12 cellular contexts compared by ENCODE assay signal in genomic region chr10:84076047-84076388, GRCh38.
DNase-seq lines count a peak whose midpoint lies in the region; ATAC-seq, FAIRE-seq and TF ChIP-seq lines count a peak whose summit lies in the region.
"Had no signal": no experiment of that assay in that cellular context is flagged by ENCODE, and none has a peak within 500 bp of the region (broad histone marks: within the 10 kb centered on the region; RNA-seq: fewer than 3 reads in every experiment).

No MANE protein-coding gene starts in this region.

- no peaks in the 10 kb centered on the region for H4K20me1 ChIP-seq in astrocyte (ENCODE audit: insufficient read depth, low read length)

- H3K4me3 Mint-ChIP-seq in astrocyte (ENCODE audit: unreplicated experiment) (peak overlapping the region; percentile 2), glutamatergic neuron (ENCODE audit: unreplicated experiment) (no peak overlapping the region)
- H3K4me3 Mint-ChIP-seq in stimulated activated memory B cell treated with anti-CD40 and anti-IgM and Interleukin-4, amounts not matched to agents 10 μg/mL and 1 μg/mL and 100 μg/mL, for 72 hours = no peak overlapping the region

- H3K27me3 Mint-ChIP-seq in astrocyte (ENCODE audit: low read depth, unreplicated experiment) (no peaks in the 10 kb centered on the region), glutamatergic neuron (ENCODE audit: unreplicated experiment) (peaks cover 1% of the 10 kb centered on the region)
- H3K27me3 Mint-ChIP-seq in stimulated activated memory B cell treated with anti-CD40 and anti-IgM and Interleukin-4, amounts not matched to agents 10 μg/mL and 1 μg/mL and 100 μg/mL, for 72 hours = no peaks in the 10 kb centered on the region

- H3K4me1 ChIP-seq in astrocyte (ENCODE audit: insufficient read depth, low read length) (peaks cover 13% of the 10 kb centered on the region), heart right ventricle (peaks cover 0 to 10% (median 0%) of the 10 kb centered on the region in 9 donors)
- H3K4me1 ChIP-seq: Caco-2, testis had no signal

- 72 to 79% methylated on average over 1 of the region's 1 CpG for WGBS in heart right ventricle, 2 donors

- intact Hi-C loops in heart right ventricle (cut with DNase I) = no loop called here
- intact Hi-C loops in sciatic nerve (cut with DNase I) = no loop called here

- H3K9ac ChIP-seq in astrocyte (ENCODE audit: low read length) = peak overlapping the region; percentile 54

- no peaks in the 10 kb centered on the region for H3K79me2 ChIP-seq in astrocyte (ENCODE audit: insufficient read depth, low read length)

- no peak for TF ChIP-seq CTCF in astrocyte (IDR thresholded peaks at IDR 0.05; ENCODE audit: insufficient read depth, low read depth, low read length)
- TF ChIP-seq CTCF in heart right ventricle (IDR thresholded peaks at IDR 0.05) = no peak
- no peak for TF ChIP-seq CTCF in glutamatergic neuron (IDR thresholded peaks at IDR 0.05; ENCODE audit: partially characterized antibody, unreplicated experiment)

- FAIRE-seq in astrocyte (lab: Jason Lieb, UNC) = peak; percentile 96
- FAIRE-seq: GM18507 had no signal

- DNase-seq in ELR (ENCODE audit: low read depth) = peak; percentile 30
- DNase-seq in astrocyte (ENCODE audit: low read depth) = peak; percentile 80
- no peak for DNase-seq in heart right ventricle
- no peak for DNase-seq in sciatic nerve (ENCODE audit: low spot score)
- no peak for DNase-seq in glutamatergic neuron
- no peak for DNase-seq in DMS53 treated with DMSO at 0.1 percent for 48 hours (lab: John Stamatoyannopoulos, UW; ENCODE audit: unreplicated experiment)
- DNase-seq: testis had no signal

- H3K4me3 ChIP-seq in astrocyte (ENCODE audit: insufficient read depth, low read depth, low read length) = no peak overlapping the region
- H3K4me3 ChIP-seq in heart right ventricle = no peak overlapping the region
- H3K4me3 ChIP-seq: MG63, testis had no signal

- H3K27me3 ChIP-seq in astrocyte (ENCODE audit: insufficient read depth, low read length) (no peaks in the 10 kb centered on the region), heart right ventricle (no peaks in the 10 kb centered on the region)
- H3K27me3 ChIP-seq: MG63, testis had no signal

- H3K27ac ChIP-seq in astrocyte (ENCODE audit: low read depth, low read length) (peak overlapping the region; percentile 52), heart right ventricle (peak overlapping the region in 7 of 10 donors; percentile 20 to 72 (median 53))
- H3K27ac ChIP-seq: testis had no signal

- H3K36me3 ChIP-seq in astrocyte (ENCODE audit: insufficient read depth, low read length) (no peaks in the 10 kb centered on the region), heart right ventricle (no peaks in the 10 kb centered on the region)
- H3K36me3 ChIP-seq: MG63 had no signal

- H3K4me1 Mint-ChIP-seq in astrocyte (ENCODE audit: low read depth, unreplicated experiment) = peaks cover 25% of the 10 kb centered on the region
- H3K4me1 Mint-ChIP-seq in stimulated activated memory B cell treated with anti-CD40 and anti-IgM and Interleukin-4, amounts not matched to agents 10 μg/mL and 1 μg/mL and 100 μg/mL, for 72 hours = no peaks in the 10 kb centered on the region
- H3K4me1 Mint-ChIP-seq in glutamatergic neuron (ENCODE audit: low read depth, unreplicated experiment) = no peaks in the 10 kb centered on the region

- no peaks in the 10 kb centered on the region for H3K36me3 Mint-ChIP-seq in astrocyte (ENCODE audit: low read depth, unreplicated experiment)
- H3K36me3 Mint-ChIP-seq in stimulated activated memory B cell treated with anti-CD40 and anti-IgM and Interleukin-4, amounts not matched to agents 10 μg/mL and 1 μg/mL and 100 μg/mL, for 72 hours = no peaks in the 10 kb centered on the region
- no peaks in the 10 kb centered on the region for H3K36me3 Mint-ChIP-seq in glutamatergic neuron (ENCODE audit: unreplicated experiment)

- peak; percentile 59 to 90 (median 84) for ATAC-seq in heart right ventricle
- peak; percentile 82 for ATAC-seq in sciatic nerve
- no peak for ATAC-seq in stimulated activated memory B cell treated with anti-CD40 and anti-IgM and Interleukin-4, amounts not matched to agents 10 μg/mL and 1 μg/mL and 100 μg/mL, for 72 hours
- no peak for ATAC-seq in HG02885 (IDR thresholded peaks at IDR 0.05; ENCODE audit: poor library complexity, unreplicated experiment)

- H3K9me3 ChIP-seq in astrocyte (ENCODE audit: insufficient read depth, low read depth, low read length) (no peaks in the 10 kb centered on the region), heart right ventricle (no peaks in the 10 kb centered on the region)
- H3K9me3 ChIP-seq: Caco-2, MG63, testis had no signal

- H2AFZ ChIP-seq in astrocyte (ENCODE audit: low read depth, low read length) = peak overlapping the region; percentile 57

- no peaks in the 10 kb centered on the region for H3K9me3 Mint-ChIP-seq in astrocyte (ENCODE audit: unreplicated experiment)
- H3K9me3 Mint-ChIP-seq in stimulated activated memory B cell treated with anti-CD40 and anti-IgM and Interleukin-4, amounts not matched to agents 10 μg/mL and 1 μg/mL and 100 μg/mL, for 72 hours = no peaks in the 10 kb centered on the region
- H3K9me3 Mint-ChIP-seq in glutamatergic neuron (ENCODE audit: unreplicated experiment) = no peaks in the 10 kb centered on the region

- peak overlapping the region; percentile 68 for H3K4me2 ChIP-seq in astrocyte (ENCODE audit: low read length)

- H3K27ac Mint-ChIP-seq in astrocyte (ENCODE audit: unreplicated experiment) (peak overlapping the region; percentile 85), glutamatergic neuron (ENCODE audit: unreplicated experiment) (no peak overlapping the region)
- no peak overlapping the region for H3K27ac Mint-ChIP-seq in stimulated activated memory B cell treated with anti-CD40 and anti-IgM and Interleukin-4, amounts not matched to agents 10 μg/mL and 1 μg/mL and 100 μg/mL, for 72 hours

Comparison
In these comparisons a context has a peak if more than half of its experiments do, and no peak if none do; other contexts are left out.
1. DNase-seq: peak in ELR (single experiment) and astrocyte (single experiment); none in heart right ventricle (0 of 2), sciatic nerve (single experiment), glutamatergic neuron (single experiment) and DMS53 treated with DMSO at 0.1 percent for 48 hours (single experiment).
2. ATAC-seq: peak in heart right ventricle (8 of 8) and sciatic nerve (single experiment); none in stimulated activated memory B cell treated with anti-CD40 and anti-IgM and Interleukin-4, amounts not matched to agents 10 μg/mL and 1 μg/mL and 100 μg/mL, for 72 hours (single experiment) and HG02885 (single experiment).